Comparison of ENCODE assay signal across 8 cellular contexts in genomic region chr12:23463172-23463571, GRCh38.
"Had no signal": no experiment of that assay in that cellular context is flagged by ENCODE, and none has a peak within 500 bp of the region (broad histone marks: within the 10 kb centered on the region; RNA-seq: fewer than 3 reads in every experiment).

No MANE protein-coding gene starts in this region.

- H3K4me3 Mint-ChIP-seq: IgD-negative memory B cell had no signal

- H3K4me1 Mint-ChIP-seq: IgD-negative memory B cell had no signal

- H3K4me2 ChIP-seq: KMS-11 had no signal

- FAIRE-seq: HTR-8/SVneo had no signal

- H3K27ac ChIP-seq: HL-60, KMS-11 had no signal

- H3K27ac Mint-ChIP-seq: IgD-negative memory B cell had no signal

- H3K9ac ChIP-seq: KMS-11 had no signal

- H3K27me3 Mint-ChIP-seq: IgD-negative memory B cell had no signal

- DNase-seq: IMR-90, Karpas-422, KBM-7, KG1 had no signal
